1 cellular context compared by ENCODE assay signal in the genomic region with DNA sequence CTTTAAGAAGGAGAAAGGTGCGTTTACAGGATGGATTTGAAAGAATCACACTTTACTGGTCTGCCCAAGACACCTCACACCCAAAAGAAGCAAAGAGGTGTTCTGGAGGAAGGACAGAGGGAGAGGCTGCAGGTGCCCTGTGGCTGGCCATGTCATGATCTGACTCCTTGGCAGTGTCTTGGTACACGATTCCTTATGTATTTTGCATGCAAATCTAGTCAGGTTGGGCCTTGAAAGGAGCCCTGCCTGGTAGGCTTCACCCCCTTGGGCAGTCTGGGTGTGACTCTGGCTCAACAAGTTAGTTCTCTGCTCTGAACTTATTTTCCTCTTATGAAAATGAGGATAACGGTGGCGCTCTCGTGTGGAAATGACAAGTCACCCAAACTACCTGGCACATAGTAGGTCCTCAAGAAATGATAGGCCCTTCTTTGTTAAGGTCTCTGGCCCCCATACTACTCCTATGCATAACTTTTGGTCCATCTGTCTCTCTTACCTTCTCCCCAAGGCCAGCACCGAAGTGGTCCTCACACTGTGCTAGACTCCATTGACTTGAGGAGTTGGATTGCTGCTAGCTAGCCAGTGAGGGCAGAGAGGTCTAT.
TF ChIP-seq lines count a peak whose summit lies in the region.

No MANE protein-coding gene starts in this region.

TF ChIP-seq in SK-N-SH treated with all-trans-retinoic acid at 6 μM for 48 hours, 23 proteins besides CTCF, POLR2A, EP300 and RAD21 (continued from another document):
- TF ChIP-seq, protein P1, sequence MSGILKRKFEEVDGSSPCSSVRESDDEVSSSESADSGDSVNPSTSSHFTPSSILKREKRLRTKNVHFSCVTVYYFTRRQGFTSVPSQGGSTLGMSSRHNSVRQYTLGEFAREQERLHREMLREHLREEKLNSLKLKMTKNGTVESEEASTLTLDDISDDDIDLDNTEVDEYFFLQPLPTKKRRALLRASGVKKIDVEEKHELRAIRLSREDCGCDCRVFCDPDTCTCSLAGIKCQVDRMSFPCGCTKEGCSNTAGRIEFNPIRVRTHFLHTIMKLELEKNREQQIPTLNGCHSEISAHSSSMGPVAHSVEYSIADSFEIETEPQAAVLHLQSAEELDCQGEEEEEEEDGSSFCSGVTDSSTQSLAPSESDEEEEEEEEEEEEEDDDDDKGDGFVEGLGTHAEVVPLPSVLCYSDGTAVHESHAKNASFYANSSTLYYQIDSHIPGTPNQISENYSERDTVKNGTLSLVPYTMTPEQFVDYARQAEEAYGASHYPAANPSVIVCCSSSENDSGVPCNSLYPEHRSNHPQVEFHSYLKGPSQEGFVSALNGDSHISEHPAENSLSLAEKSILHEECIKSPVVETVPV (CRISPR knock-in tag; IDR thresholded peaks at IDR 0.05), result no peak
- no peak for TF ChIP-seq OSR1 (CRISPR knock-in tag; IDR thresholded peaks at IDR 0.05)
- no peak for TF ChIP-seq CSDC2 (CRISPR knock-in tag; IDR thresholded peaks at IDR 0.05)
- no peak for TF ChIP-seq GLIS3 (CRISPR knock-in tag; IDR thresholded peaks at IDR 0.05)
- no peak for TF ChIP-seq ZNF8 (CRISPR knock-in tag; IDR thresholded peaks at IDR 0.05)
